ENCODE assay signal across 18 cellular contexts in the genomic region with DNA sequence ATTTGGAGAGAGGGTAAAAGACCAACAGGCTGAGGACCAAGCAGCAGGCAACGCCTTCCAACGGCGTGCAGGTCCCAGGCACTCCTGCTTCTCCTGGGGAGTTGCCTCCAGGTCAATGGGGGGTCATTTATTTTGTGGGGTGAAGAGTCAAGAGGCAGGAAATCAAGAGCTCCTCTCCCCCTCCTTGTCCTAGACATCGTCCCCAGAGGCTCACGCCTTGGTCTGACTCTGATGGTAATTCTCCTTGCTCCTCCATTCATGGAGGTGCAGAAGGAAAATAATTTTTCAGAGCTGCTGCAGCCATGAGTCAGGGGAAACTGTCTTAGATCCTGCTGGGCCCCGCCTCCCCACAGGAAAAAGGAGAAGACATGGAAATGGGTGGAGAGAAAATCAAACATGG.
"Had no signal": no experiment of that assay in that cellular context is flagged by ENCODE, and none has a peak within 500 bp of the region (broad histone marks: within the 10 kb centered on the region; RNA-seq: fewer than 3 reads in every experiment).

No MANE protein-coding gene starts in this region.

- H3K36me3 Mint-ChIP-seq: natural killer cell; stimulated activated effector memory CD8-positive, alpha-beta T cell treated with anti-CD3 and anti-CD28 coated beads, Interleukin-12 subunit alpha, Interleukin-12 subunit beta, amount 100 ng/mL, for 72 hours had no signal

- H3K27ac ChIP-seq: esophagus squamous epithelium, ovary, tibial artery had no signal

- H3K4me1 ChIP-seq: esophagus squamous epithelium, tibial artery had no signal

- H3K9me3 ChIP-seq: esophagus squamous epithelium, ovary, tibial artery had no signal

- H3K27me3 ChIP-seq: esophagus squamous epithelium, ovary had no signal

- H3K4me3 Mint-ChIP-seq: activated CD8-positive, alpha-beta T cell treated with anti-CD3 and anti-CD28 coated beads, Interleukin-2, amount 10 ng/mL, durations not matched to agents 7 days and 5 days; activated naive CD8-positive, alpha-beta T cell treated with anti-CD3 and anti-CD28 coated beads, Interleukin-2, amount 50 U/mL, for 24 hours; activated T-helper 1 cell treated with anti-CD3 and anti-CD28 coated beads, Interleukin-12 subunit alpha, Interleukin-12 subunit beta, Interleukin-2, Interleukin-4 antibody, amounts not matched to agents 30 ng/mL and 10 ng/mL and 1 ng/mL, durations not matched to agents 14 hours and 24 hours and 36 hours; natural killer cell; stimulated activated effector memory CD8-positive, alpha-beta T cell treated with anti-CD3 and anti-CD28 coated beads, Interleukin-12 subunit alpha, Interleukin-12 subunit beta, amount 100 ng/mL, for 72 hours; stimulated activated naive CD8-positive, alpha-beta T cell treated with anti-CD3 and anti-CD28 coated beads, Interleukin-15, amount 100 ng/mL, for 72 hours had no signal

- H3K4me1 Mint-ChIP-seq: activated naive CD8-positive, alpha-beta T cell treated with anti-CD3 and anti-CD28 coated beads, Interleukin-2, amount 50 U/mL, for 24 hours; natural killer cell; stimulated activated effector memory CD8-positive, alpha-beta T cell treated with anti-CD3 and anti-CD28 coated beads, Interleukin-12 subunit alpha, Interleukin-12 subunit beta, amount 100 ng/mL, for 72 hours had no signal

- DNase-seq: activated CD4-positive, alpha-beta T cell treated with anti-CD3 and anti-CD28 coated beads for 1 hour; activated CD4-positive, alpha-beta T cell treated with anti-CD3 and anti-CD28 coated beads, Interleukin-2, amount 50 U/mL, for 1 hour; activated CD8-positive, alpha-beta T cell treated with anti-CD3 and anti-CD28 coated beads, Interleukin-2, amount 10 ng/mL, durations not matched to agents 7 days and 5 days; activated gamma-delta T cell; activated naive CD4-positive, alpha-beta T cell treated with anti-CD3 and anti-CD28 coated beads, Interleukin-2, amount 50 U/mL, for 16 hours; activated naive CD8-positive, alpha-beta T cell treated with anti-CD3 and anti-CD28 coated beads, Interleukin-2, amount 50 U/mL, for 24 hours; effector memory CD4-positive, alpha-beta T cell; esophagus squamous epithelium; kidney; natural killer cell; ovary; right cardiac atrium; stimulated activated CD4-positive, alpha-beta T cell treated with anti-CD3 and anti-CD28 coated beads, Interleukin-2, amount 100 ng/mL, for 24 hours; stimulated activated naive CD8-positive, alpha-beta T cell treated with anti-CD3 and anti-CD28 coated beads, Interleukin-15, amount 100 ng/mL, for 72 hours; T-helper 1 cell; tibial artery had no signal

- H3K36me3 ChIP-seq: esophagus squamous epithelium, ovary, tibial artery had no signal

- ATAC-seq: activated CD8-positive, alpha-beta T cell treated with anti-CD3 and anti-CD28 coated beads, Interleukin-2, amount 10 ng/mL, durations not matched to agents 7 days and 5 days; activated naive CD8-positive, alpha-beta T cell treated with anti-CD3 and anti-CD28 coated beads, Interleukin-2, amount 50 U/mL, for 24 hours; natural killer cell; stimulated activated effector memory CD8-positive, alpha-beta T cell treated with anti-CD3 and anti-CD28 coated beads, Interleukin-12 subunit alpha, Interleukin-12 subunit beta, amount 100 ng/mL, for 72 hours; stimulated activated naive CD8-positive, alpha-beta T cell treated with anti-CD3 and anti-CD28 coated beads, Interleukin-15, amount 100 ng/mL, for 72 hours had no signal

- H3K27ac Mint-ChIP-seq: activated CD8-positive, alpha-beta T cell treated with anti-CD3 and anti-CD28 coated beads, Interleukin-2, amount 10 ng/mL, durations not matched to agents 7 days and 5 days; activated naive CD8-positive, alpha-beta T cell treated with anti-CD3 and anti-CD28 coated beads, Interleukin-2, amount 50 U/mL, for 24 hours; activated T-helper 1 cell treated with anti-CD3 and anti-CD28 coated beads, Interleukin-12 subunit alpha, Interleukin-12 subunit beta, Interleukin-2, Interleukin-4 antibody, amounts not matched to agents 30 ng/mL and 10 ng/mL and 1 ng/mL, durations not matched to agents 14 hours and 24 hours and 36 hours; natural killer cell; stimulated activated effector memory CD8-positive, alpha-beta T cell treated with anti-CD3 and anti-CD28 coated beads, Interleukin-12 subunit alpha, Interleukin-12 subunit beta, amount 100 ng/mL, for 72 hours had no signal

- H3K4me3 ChIP-seq: esophagus squamous epithelium, ovary, tibial artery had no signal

- H3K9me3 Mint-ChIP-seq: activated naive CD8-positive, alpha-beta T cell treated with anti-CD3 and anti-CD28 coated beads, Interleukin-2, amount 50 U/mL, for 24 hours; activated T-helper 1 cell treated with anti-CD3 and anti-CD28 coated beads, Interleukin-12 subunit alpha, Interleukin-12 subunit beta, Interleukin-2, Interleukin-4 antibody, amounts not matched to agents 30 ng/mL and 10 ng/mL and 1 ng/mL, durations not matched to agents 14 hours and 24 hours and 36 hours; natural killer cell; stimulated activated effector memory CD8-positive, alpha-beta T cell treated with anti-CD3 and anti-CD28 coated beads, Interleukin-12 subunit alpha, Interleukin-12 subunit beta, amount 100 ng/mL, for 72 hours; stimulated activated naive CD8-positive, alpha-beta T cell treated with anti-CD3 and anti-CD28 coated beads, Interleukin-15, amount 100 ng/mL, for 72 hours had no signal
